ENCODE assay signal across 1 cellular context in the genomic region with DNA sequence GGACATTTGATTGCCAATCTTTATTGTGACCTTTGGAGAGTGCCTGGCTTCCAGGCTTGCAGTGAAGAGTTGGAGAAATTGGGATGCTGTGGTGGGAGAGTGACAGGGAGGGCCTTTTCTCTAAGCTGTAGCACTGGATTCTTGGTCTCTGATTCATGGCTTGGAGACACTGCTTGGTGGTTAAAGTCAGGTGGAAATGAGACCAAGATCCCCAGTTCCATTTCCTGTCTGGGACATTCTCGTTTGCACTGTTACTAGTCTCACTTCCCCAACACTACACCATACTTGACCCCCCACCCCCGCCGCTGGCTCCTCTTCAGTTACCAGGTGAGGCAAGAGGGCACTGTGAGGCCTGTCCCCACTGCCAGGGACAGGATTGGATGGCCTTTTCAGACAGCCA.
A peak's percentile ranks its signal among the peaks of the same experiment; 100 is the strongest.
TF ChIP-seq lines count a peak whose summit lies in the region.

No MANE protein-coding gene starts in this region.

TF ChIP-seq in GM12878, 131 proteins besides CTCF, POLR2A, EP300 and RAD21 (continued from another document and continues in another):
- TF ChIP-seq, protein P1, sequence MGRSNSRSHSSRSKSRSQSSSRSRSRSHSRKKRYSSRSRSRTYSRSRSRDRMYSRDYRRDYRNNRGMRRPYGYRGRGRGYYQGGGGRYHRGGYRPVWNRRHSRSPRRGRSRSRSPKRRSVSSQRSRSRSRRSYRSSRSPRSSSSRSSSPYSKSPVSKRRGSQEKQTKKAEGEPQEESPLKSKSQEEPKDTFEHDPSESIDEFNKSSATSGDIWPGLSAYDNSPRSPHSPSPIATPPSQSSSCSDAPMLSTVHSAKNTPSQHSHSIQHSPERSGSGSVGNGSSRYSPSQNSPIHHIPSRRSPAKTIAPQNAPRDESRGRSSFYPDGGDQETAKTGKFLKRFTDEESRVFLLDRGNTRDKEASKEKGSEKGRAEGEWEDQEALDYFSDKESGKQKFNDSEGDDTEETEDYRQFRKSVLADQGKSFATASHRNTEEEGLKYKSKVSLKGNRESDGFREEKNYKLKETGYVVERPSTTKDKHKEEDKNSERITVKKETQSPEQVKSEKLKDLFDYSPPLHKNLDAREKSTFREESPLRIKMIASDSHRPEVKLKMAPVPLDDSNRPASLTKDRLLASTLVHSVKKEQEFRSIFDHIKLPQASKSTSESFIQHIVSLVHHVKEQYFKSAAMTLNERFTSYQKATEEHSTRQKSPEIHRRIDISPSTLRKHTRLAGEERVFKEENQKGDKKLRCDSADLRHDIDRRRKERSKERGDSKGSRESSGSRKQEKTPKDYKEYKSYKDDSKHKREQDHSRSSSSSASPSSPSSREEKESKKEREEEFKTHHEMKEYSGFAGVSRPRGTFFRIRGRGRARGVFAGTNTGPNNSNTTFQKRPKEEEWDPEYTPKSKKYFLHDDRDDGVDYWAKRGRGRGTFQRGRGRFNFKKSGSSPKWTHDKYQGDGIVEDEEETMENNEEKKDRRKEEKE (IDR thresholded peaks at IDR 0.05), result no peak
- TF ChIP-seq DPF2 (IDR thresholded peaks at IDR 0.05), result peak; percentile 28; the same call in 1 of the 2 replicates
- TF ChIP-seq YBX1 (IDR thresholded peaks at IDR 0.05), result no peak
- TF ChIP-seq KDM1A (IDR thresholded peaks at IDR 0.05; ENCODE audit: borderline replicate concordance), result no peak
- TF ChIP-seq HDAC2 (IDR thresholded peaks at IDR 0.05), result no peak
- no peak for TF ChIP-seq ATF7 (IDR thresholded peaks at IDR 0.05; ENCODE audit: low read depth)
- TF ChIP-seq HDGF (IDR thresholded peaks at IDR 0.05), result no peak
- TF ChIP-seq RELA (IDR thresholded peaks at IDR 0.05; ENCODE audit: borderline replicate concordance, partially characterized antibody), result no peak
- TF ChIP-seq SREBF1 (IDR thresholded peaks at IDR 0.05; ENCODE audit: low read length), result no peak
- no peak for TF ChIP-seq POU2F2 (IDR thresholded peaks at IDR 0.05; ENCODE audit: borderline replicate concordance, low read depth, low read length)
- TF ChIP-seq RFX5 (IDR thresholded peaks at IDR 0.05; ENCODE audit: low read depth, low read length), result no peak
- TF ChIP-seq, protein P2, sequence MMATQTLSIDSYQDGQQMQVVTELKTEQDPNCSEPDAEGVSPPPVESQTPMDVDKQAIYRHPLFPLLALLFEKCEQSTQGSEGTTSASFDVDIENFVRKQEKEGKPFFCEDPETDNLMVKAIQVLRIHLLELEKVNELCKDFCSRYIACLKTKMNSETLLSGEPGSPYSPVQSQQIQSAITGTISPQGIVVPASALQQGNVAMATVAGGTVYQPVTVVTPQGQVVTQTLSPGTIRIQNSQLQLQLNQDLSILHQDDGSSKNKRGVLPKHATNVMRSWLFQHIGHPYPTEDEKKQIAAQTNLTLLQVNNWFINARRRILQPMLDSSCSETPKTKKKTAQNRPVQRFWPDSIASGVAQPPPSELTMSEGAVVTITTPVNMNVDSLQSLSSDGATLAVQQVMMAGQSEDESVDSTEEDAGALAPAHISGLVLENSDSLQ (IDR thresholded peaks at IDR 0.05), result peak; percentile 55; the same call in 1 of the 2 replicates
- TF ChIP-seq IRF4 (IDR thresholded peaks at IDR 0.05; ENCODE audit: low read depth, low read length), result peak; percentile 75
- TF ChIP-seq SPI1 (IDR thresholded peaks at IDR 0.05; ENCODE audit: borderline replicate concordance, insufficient read depth, low read depth, low read length), result peak; percentile 92
- no peak for TF ChIP-seq JUNB (IDR thresholded peaks at IDR 0.05)
- TF ChIP-seq WRNIP1 (IDR thresholded peaks at IDR 0.05; ENCODE audit: borderline replicate concordance, low read depth, low read length), result no peak
- TF ChIP-seq, protein P3, sequence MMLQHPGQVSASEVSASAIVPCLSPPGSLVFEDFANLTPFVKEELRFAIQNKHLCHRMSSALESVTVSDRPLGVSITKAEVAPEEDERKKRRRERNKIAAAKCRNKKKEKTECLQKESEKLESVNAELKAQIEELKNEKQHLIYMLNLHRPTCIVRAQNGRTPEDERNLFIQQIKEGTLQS (IDR thresholded peaks at IDR 0.05; ENCODE audit: borderline replicate concordance, extremely low read depth, low read depth, low read length), result no peak
- no peak for TF ChIP-seq SP1 (IDR thresholded peaks at IDR 0.05; ENCODE audit: low read depth, low read length)
- no peak for TF ChIP-seq SUPT20H (IDR thresholded peaks at IDR 0.05; ENCODE audit: borderline replicate concordance, control insufficient read depth, low read depth, low read length)
- TF ChIP-seq EED (IDR thresholded peaks at IDR 0.05; ENCODE audit: low read depth), result peak; percentile 63
- TF ChIP-seq ZNF384 (IDR thresholded peaks at IDR 0.05; ENCODE audit: borderline replicate concordance, low read depth, low read length), result no peak
- no peak for TF ChIP-seq SRF (IDR thresholded peaks at IDR 0.05; ENCODE audit: low read depth in 2 of 2, low read length in 2 of 2)
- no peak for TF ChIP-seq MEF2B (IDR thresholded peaks at IDR 0.05; ENCODE audit: partially characterized antibody, poor library complexity, severe bottlenecking)
- TF ChIP-seq GABPA (IDR thresholded peaks at IDR 0.05; ENCODE audit: low read depth), result no peak
- TF ChIP-seq, protein P4, sequence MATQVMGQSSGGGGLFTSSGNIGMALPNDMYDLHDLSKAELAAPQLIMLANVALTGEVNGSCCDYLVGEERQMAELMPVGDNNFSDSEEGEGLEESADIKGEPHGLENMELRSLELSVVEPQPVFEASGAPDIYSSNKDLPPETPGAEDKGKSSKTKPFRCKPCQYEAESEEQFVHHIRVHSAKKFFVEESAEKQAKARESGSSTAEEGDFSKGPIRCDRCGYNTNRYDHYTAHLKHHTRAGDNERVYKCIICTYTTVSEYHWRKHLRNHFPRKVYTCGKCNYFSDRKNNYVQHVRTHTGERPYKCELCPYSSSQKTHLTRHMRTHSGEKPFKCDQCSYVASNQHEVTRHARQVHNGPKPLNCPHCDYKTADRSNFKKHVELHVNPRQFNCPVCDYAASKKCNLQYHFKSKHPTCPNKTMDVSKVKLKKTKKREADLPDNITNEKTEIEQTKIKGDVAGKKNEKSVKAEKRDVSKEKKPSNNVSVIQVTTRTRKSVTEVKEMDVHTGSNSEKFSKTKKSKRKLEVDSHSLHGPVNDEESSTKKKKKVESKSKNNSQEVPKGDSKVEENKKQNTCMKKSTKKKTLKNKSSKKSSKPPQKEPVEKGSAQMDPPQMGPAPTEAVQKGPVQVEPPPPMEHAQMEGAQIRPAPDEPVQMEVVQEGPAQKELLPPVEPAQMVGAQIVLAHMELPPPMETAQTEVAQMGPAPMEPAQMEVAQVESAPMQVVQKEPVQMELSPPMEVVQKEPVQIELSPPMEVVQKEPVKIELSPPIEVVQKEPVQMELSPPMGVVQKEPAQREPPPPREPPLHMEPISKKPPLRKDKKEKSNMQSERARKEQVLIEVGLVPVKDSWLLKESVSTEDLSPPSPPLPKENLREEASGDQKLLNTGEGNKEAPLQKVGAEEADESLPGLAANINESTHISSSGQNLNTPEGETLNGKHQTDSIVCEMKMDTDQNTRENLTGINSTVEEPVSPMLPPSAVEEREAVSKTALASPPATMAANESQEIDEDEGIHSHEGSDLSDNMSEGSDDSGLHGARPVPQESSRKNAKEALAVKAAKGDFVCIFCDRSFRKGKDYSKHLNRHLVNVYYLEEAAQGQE (IDR thresholded peaks at IDR 0.05; ENCODE audit: low read depth, low read length), result no peak
- no peak for TF ChIP-seq SMAD1 (IDR thresholded peaks at IDR 0.05; ENCODE audit: low read depth, partially characterized antibody)
- no peak for TF ChIP-seq ZNF207 (IDR thresholded peaks at IDR 0.05; ENCODE audit: borderline replicate concordance)
- no peak for TF ChIP-seq CHD1 (IDR thresholded peaks at IDR 0.05; ENCODE audit: low read depth, low read length)
- TF ChIP-seq POLR2AphosphoS5 (IDR thresholded peaks at IDR 0.05; ENCODE audit: low read length), result no peak
- TF ChIP-seq CBX3 (IDR thresholded peaks at IDR 0.05; ENCODE audit: borderline replicate concordance, low read depth), result no peak
- TF ChIP-seq, protein P5, sequence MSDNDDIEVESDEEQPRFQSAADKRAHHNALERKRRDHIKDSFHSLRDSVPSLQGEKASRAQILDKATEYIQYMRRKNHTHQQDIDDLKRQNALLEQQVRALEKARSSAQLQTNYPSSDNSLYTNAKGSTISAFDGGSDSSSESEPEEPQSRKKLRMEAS (IDR thresholded peaks at IDR 0.05; ENCODE audit: low read depth, low read length), result no peak; the same call in 1 of the 2 replicates
- no peak for TF ChIP-seq RBBP5 (conservative IDR thresholded peaks at IDR 0.05)
- no peak for TF ChIP-seq CBFB (IDR thresholded peaks at IDR 0.05; ENCODE audit: low read depth)
- no peak for TF ChIP-seq ASH2L (IDR thresholded peaks at IDR 0.05; ENCODE audit: borderline replicate concordance, low read depth)
- TF ChIP-seq CREM (IDR thresholded peaks at IDR 0.05; ENCODE audit: low read depth), result peak; percentile 37; the same call in 1 of the 2 replicates
- no peak for TF ChIP-seq BRCA1 (IDR thresholded peaks at IDR 0.05; ENCODE audit: low read depth, low read length)
- TF ChIP-seq JUND (IDR thresholded peaks at IDR 0.05; ENCODE audit: low read depth, low read length), result no peak
- TF ChIP-seq, protein P6, sequence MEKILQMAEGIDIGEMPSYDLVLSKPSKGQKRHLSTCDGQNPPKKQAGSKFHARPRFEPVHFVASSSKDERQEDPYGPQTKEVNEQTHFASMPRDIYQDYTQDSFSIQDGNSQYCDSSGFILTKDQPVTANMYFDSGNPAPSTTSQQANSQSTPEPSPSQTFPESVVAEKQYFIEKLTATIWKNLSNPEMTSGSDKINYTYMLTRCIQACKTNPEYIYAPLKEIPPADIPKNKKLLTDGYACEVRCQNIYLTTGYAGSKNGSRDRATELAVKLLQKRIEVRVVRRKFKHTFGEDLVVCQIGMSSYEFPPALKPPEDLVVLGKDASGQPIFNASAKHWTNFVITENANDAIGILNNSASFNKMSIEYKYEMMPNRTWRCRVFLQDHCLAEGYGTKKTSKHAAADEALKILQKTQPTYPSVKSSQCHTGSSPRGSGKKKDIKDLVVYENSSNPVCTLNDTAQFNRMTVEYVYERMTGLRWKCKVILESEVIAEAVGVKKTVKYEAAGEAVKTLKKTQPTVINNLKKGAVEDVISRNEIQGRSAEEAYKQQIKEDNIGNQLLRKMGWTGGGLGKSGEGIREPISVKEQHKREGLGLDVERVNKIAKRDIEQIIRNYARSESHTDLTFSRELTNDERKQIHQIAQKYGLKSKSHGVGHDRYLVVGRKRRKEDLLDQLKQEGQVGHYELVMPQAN (conservative IDR thresholded peaks at IDR 0.05), result no peak
- TF ChIP-seq, protein P7, sequence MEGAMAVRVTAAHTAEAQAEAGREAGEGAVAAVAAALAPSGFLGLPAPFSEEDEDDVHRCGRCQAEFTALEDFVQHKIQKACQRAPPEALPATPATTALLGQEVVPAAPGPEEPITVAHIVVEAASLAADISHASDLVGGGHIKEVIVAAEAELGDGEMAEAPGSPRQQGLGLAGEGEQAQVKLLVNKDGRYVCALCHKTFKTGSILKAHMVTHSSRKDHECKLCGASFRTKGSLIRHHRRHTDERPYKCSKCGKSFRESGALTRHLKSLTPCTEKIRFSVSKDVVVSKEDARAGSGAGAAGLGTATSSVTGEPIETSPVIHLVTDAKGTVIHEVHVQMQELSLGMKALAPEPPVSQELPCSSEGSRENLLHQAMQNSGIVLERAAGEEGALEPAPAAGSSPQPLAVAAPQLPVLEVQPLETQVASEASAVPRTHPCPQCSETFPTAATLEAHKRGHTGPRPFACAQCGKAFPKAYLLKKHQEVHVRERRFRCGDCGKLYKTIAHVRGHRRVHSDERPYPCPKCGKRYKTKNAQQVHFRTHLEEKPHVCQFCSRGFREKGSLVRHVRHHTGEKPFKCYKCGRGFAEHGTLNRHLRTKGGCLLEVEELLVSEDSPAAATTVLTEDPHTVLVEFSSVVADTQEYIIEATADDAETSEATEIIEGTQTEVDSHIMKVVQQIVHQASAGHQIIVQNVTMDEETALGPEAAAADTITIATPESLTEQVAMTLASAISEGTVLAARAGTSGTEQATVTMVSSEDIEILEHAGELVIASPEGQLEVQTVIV (IDR thresholded peaks at IDR 0.05; ENCODE audit: borderline replicate concordance, partially characterized antibody), result no peak
- TF ChIP-seq, protein P8, sequence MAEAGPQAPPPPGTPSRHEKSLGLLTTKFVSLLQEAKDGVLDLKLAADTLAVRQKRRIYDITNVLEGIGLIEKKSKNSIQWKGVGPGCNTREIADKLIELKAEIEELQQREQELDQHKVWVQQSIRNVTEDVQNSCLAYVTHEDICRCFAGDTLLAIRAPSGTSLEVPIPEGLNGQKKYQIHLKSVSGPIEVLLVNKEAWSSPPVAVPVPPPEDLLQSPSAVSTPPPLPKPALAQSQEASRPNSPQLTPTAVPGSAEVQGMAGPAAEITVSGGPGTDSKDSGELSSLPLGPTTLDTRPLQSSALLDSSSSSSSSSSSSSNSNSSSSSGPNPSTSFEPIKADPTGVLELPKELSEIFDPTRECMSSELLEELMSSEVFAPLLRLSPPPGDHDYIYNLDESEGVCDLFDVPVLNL (IDR thresholded peaks at IDR 0.05; ENCODE audit: low read depth, low read length), result no peak
- TF ChIP-seq ZZZ3 (IDR thresholded peaks at IDR 0.05; ENCODE audit: control insufficient read depth, insufficient read length, low read depth), result no peak
- no peak for TF ChIP-seq HCFC1 (IDR thresholded peaks at IDR 0.05; ENCODE audit: low read length)
- TF ChIP-seq IKZF1 (conservative IDR thresholded peaks at IDR 0.05), result peak; percentile 90
- TF ChIP-seq SMC3 (IDR thresholded peaks at IDR 0.05; ENCODE audit: borderline replicate concordance, low read length), result no peak
- TF ChIP-seq, protein P9, sequence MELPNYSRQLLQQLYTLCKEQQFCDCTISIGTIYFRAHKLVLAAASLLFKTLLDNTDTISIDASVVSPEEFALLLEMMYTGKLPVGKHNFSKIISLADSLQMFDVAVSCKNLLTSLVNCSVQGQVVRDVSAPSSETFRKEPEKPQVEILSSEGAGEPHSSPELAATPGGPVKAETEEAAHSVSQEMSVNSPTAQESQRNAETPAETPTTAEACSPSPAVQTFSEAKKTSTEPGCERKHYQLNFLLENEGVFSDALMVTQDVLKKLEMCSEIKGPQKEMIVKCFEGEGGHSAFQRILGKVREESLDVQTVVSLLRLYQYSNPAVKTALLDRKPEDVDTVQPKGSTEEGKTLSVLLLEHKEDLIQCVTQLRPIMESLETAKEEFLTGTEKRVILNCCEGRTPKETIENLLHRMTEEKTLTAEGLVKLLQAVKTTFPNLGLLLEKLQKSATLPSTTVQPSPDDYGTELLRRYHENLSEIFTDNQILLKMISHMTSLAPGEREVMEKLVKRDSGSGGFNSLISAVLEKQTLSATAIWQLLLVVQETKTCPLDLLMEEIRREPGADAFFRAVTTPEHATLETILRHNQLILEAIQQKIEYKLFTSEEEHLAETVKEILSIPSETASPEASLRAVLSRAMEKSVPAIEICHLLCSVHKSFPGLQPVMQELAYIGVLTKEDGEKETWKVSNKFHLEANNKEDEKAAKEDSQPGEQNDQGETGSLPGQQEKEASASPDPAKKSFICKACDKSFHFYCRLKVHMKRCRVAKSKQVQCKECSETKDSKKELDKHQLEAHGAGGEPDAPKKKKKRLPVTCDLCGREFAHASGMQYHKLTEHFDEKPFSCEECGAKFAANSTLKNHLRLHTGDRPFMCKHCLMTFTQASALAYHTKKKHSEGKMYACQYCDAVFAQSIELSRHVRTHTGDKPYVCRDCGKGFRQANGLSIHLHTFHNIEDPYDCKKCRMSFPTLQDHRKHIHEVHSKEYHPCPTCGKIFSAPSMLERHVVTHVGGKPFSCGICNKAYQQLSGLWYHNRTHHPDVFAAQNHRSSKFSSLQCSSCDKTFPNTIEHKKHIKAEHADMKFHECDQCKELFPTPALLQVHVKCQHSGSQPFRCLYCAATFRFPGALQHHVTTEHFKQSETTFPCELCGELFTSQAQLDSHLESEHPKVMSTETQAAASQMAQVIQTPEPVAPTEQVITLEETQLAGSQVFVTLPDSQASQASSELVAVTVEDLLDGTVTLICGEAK (IDR thresholded peaks at IDR 0.05; ENCODE audit: borderline replicate concordance), result no peak
- no peak for TF ChIP-seq NFXL1 (IDR thresholded peaks at IDR 0.05; ENCODE audit: borderline replicate concordance)
- TF ChIP-seq FOXM1 (IDR thresholded peaks at IDR 0.05; ENCODE audit: low read depth, low read length), result no peak
- TF ChIP-seq CHD2 (IDR thresholded peaks at IDR 0.05; ENCODE audit: borderline replicate concordance, low read depth, low read length), result peak; percentile 56; the same call in 1 of the 2 replicates
